In genomic region chr12:60196366-60196765, GRCh38 we compare ENCODE assay signal across 5 cellular contexts.
"Had no signal": no experiment of that assay in that cellular context is flagged by ENCODE, and none has a peak within 500 bp of the region (broad histone marks: within the 10 kb centered on the region; RNA-seq: fewer than 3 reads in every experiment).

No MANE protein-coding gene starts in this region.

- H3K4me3 ChIP-seq: GM23248 had no signal

- H3K4me3 Mint-ChIP-seq: H9, IgD-negative memory B cell had no signal

- H3K27me3 Mint-ChIP-seq: IgD-negative memory B cell had no signal

- H3K9me3 Mint-ChIP-seq: H9, IgD-negative memory B cell had no signal

- H3K36me3 Mint-ChIP-seq: IgD-negative memory B cell had no signal

- H3K9ac ChIP-seq: GM23248 had no signal

- H3K27ac Mint-ChIP-seq: H9, IgD-negative memory B cell had no signal

- H2AFZ ChIP-seq: GM23248 had no signal

- DNase-seq: GM23248, H9, HCEC 1CT, KBM-7 had no signal

- H3K4me1 Mint-ChIP-seq: IgD-negative memory B cell had no signal
